ENCODE assay signal across 9 cellular contexts in genomic region chr11:73314121-73314948, GRCh38. TPM values are rescaled to one million over a fixed set of nuclear protein-coding genes. Genes with fewer than 3 reads are reported as not detected.
DNase-seq lines count a peak whose midpoint lies in the region; ATAC-seq and TF ChIP-seq lines count a peak whose summit lies in the region.
"Had no signal": no experiment of that assay in that cellular context is flagged by ENCODE, and none has a peak within 500 bp of the region (broad histone marks: within the 10 kb centered on the region; RNA-seq: fewer than 3 reads in every experiment).

No MANE protein-coding gene starts in this region.

- H3K9me3 Mint-ChIP-seq in natural killer cell, result no peaks in the 10 kb centered on the region

- peak overlapping the region in 1 of 2 donors; percentile 48 for H3K9ac ChIP-seq in duodenal mucosa (ENCODE audit: low read depth in 1 of 2, low read length in 2 of 2)

- H3K27me3 Mint-ChIP-seq in natural killer cell (ENCODE audit: low read depth in 2 of 2), result no peaks in the 10 kb centered on the region

- intact Hi-C loops in natural killer cell (cut with micrococcal nuclease), result no loop called here

- DNase-seq in COLO829 (ENCODE audit: low spot score) (peak; percentile 84), KBM-7 (peak; percentile 35), natural killer cell (peak; percentile 38), SK-N-DZ (ENCODE audit: low spot score) (no peak), UCSD-AML1 (lab: John Stamatoyannopoulos, UW; ENCODE audit: unreplicated experiment) (no peak), dermis blood vessel endothelial cell (no peak)

- H3K4me1 ChIP-seq in duodenal mucosa (ENCODE audit: control insufficient read depth in 1 of 2, insufficient read depth in 2 of 2, low read length in 2 of 2), result peaks cover 16 to 17% of the 10 kb centered on the region in 2 donors

- H3K36me3 Mint-ChIP-seq in natural killer cell, result no peaks in the 10 kb centered on the region

- no peak for TF ChIP-seq CTCF in natural killer cell (IDR thresholded peaks at IDR 0.05)

- peaks cover 0 to 4% of the 10 kb centered on the region in 2 donors for H3K27me3 ChIP-seq in duodenal mucosa (ENCODE audit: control insufficient read depth in 1 of 2, insufficient read depth in 2 of 2, low read length in 2 of 2)

- H3K4me1 Mint-ChIP-seq in natural killer cell, result peaks cover 16 to 22% of the 10 kb centered on the region in 2 donors

- peak overlapping the region in 1 of 2 donors; percentile 84 for H3K27ac Mint-ChIP-seq in natural killer cell

- ATAC-seq in natural killer cell, result peak; percentile 82 to 92 (median 91)
- no peak for ATAC-seq in GM21390 (IDR thresholded peaks at IDR 0.05; ENCODE audit: unreplicated experiment)

- no peaks in the 10 kb centered on the region for H3K36me3 ChIP-seq in duodenal mucosa (ENCODE audit: control insufficient read depth in 1 of 2, insufficient read depth in 2 of 2, low read length in 2 of 2)

- H3K27ac ChIP-seq in duodenal mucosa (ENCODE audit: low read depth, low read length), result peak overlapping the region; percentile 44

- H3K4me3 Mint-ChIP-seq in natural killer cell, result no peak overlapping the region

- in situ Hi-C loops in KBM-7 (cut with MboI; ENCODE audit: low pct_unique_long_range_greater_than_20kb, low sequenced_read_pairs), result no loop called here

- H3K9me3 ChIP-seq in duodenal mucosa (ENCODE audit: control insufficient read depth in 1 of 2, low read length in 2 of 2), result no peaks in the 10 kb centered on the region

- H3K4me3 ChIP-seq in duodenal mucosa (ENCODE audit: low read depth in 1 of 2, low read length in 2 of 2), result no peak overlapping the region

RNA-seq across cellular contexts. Expression of gene ARHGEF17, which starts 6.3 kb away (rescaled TPM):
- under 1 TPM; 0.02 to 0.88 (median 0.50) TPM for total RNA-seq in natural killer cell
- polyA plus RNA-seq in SK-N-DZ (2014; cell fraction: cytosol; rRNA removed), result 10.9 and 15.1 TPM in 2 replicates
- 97.3 and 116 TPM in 2 replicates for polyA plus RNA-seq in SK-N-DZ (2014; cell fraction: nucleus; rRNA removed)
- total RNA-seq in dermis blood vessel endothelial cell, result 25.0 and 55.4 TPM in 2 replicates

RNA-seq across cellular contexts. Expression of gene P2RY6, which starts 42.2 kb away (rescaled TPM):
- under 1 TPM in 2 of 3 donors, not detected in 1; 0.24 to 0.40 TPM for total RNA-seq in natural killer cell
- polyA plus RNA-seq in SK-N-DZ (2014; cell fraction: cytosol; rRNA removed), result 0.16 and 2.5 TPM in 2 replicates
- 0.25 TPM in 1 of 2 replicates, not detected in the other for polyA plus RNA-seq in SK-N-DZ (2014; cell fraction: nucleus; rRNA removed)
- total RNA-seq in dermis blood vessel endothelial cell, result 0.05 TPM in 1 of 2 replicates, not detected in the other
- total RNA-seq: H1 had no signal

Comparison
In these comparisons a context has a peak if more than half of its experiments do, and no peak if none do; other contexts are left out.
1. DNase-seq: peak in COLO829 (single experiment), KBM-7 (single experiment) and natural killer cell (single experiment); none in SK-N-DZ (single experiment), UCSD-AML1 (single experiment) and dermis blood vessel endothelial cell (single experiment).
2. RNA of gene ARHGEF17, which starts 6.3 kb away (total RNA-seq): 25.0 to 55.4 TPM in dermis blood vessel endothelial cell; 0.02 to 0.88 TPM in natural killer cell; every median in the first group is over 10 times any median in the second.